1 cellular context compared by ENCODE assay signal in the genomic region with DNA sequence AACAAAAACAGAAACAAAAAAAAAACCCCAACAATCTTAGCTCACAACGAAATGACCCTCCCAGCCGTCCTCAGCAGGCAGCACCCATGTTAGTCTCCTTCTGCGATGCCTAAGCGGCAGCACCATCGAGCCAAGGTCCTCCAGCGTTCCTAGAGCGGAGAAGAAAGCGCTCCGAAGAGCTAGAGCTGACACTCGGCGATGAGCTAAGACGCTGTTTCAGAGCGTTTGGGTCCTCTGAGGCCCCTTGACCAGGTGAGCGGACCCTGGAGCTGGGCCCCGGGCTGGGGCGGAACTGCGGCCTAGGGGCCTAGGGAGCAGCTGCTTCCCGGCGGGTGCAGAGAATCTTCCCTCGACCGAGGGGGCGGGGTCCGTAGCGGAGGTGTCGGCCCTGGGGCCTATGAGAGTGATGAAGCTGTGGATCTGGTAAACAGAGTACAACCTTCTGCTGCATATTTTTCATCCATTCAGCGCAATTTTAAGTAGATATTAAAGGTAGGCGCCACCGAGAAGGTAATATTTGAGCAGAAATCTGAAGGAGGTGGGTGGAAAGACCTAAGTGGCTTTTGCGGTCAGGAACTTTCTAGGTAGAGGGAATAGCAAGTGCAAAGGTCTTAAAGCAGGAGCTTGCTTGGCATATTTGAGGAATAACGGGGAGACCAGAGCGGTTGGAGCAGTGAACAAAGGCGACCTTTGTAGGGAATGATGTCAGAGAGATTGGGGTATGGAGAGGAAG.
TF ChIP-seq lines count a peak whose summit lies in the region.

Gene ZSCAN26 (plus strand): TSS at position 182 of the 733 bp plus-strand sequence. CDS start 4,777 bp downstream, outside the sequence.

TF ChIP-seq in HEK293, 187 proteins besides CTCF, POLR2A, EP300 and RAD21 (continued from another document):
- TF ChIP-seq AEBP2 (tag by site-specific recombination; IDR thresholded peaks at IDR 0.05; ENCODE audit: borderline replicate concordance) = no peak
- peak; percentile 87 for TF ChIP-seq KLF8 (tag by site-specific recombination; IDR thresholded peaks at IDR 0.05)
- no peak for TF ChIP-seq ZNF677 (tag by site-specific recombination; IDR thresholded peaks at IDR 0.05)
- TF ChIP-seq SCRT2 (tag by site-specific recombination; IDR thresholded peaks at IDR 0.05) = no peak
- TF ChIP-seq ZNF350 (tag by site-specific recombination; IDR thresholded peaks at IDR 0.05) = no peak
- no peak for TF ChIP-seq HOXA7 (CRISPR knock-in tag; IDR thresholded peaks at IDR 0.05; ENCODE audit: borderline replicate concordance)
- TF ChIP-seq ZNF777 (tag by site-specific recombination; IDR thresholded peaks at IDR 0.05; ENCODE audit: borderline replicate concordance) = no peak
- no peak for TF ChIP-seq ZNF785 (tag by site-specific recombination; IDR thresholded peaks at IDR 0.05)
- no peak for TF ChIP-seq BCL6B (tag by site-specific recombination; IDR thresholded peaks at IDR 0.05)
- no peak for TF ChIP-seq ZNF26 (tag by site-specific recombination; IDR thresholded peaks at IDR 0.05)
- TF ChIP-seq BCL11A (tag by site-specific recombination; IDR thresholded peaks at IDR 0.05; ENCODE audit: low read depth) = 0 out of 2 replicates have a peak, but pooled peaks have one; percentile 58
- peak; percentile 32 for TF ChIP-seq ZBTB26 (tag by site-specific recombination; optimal IDR thresholded peaks at IDR 0.05)
- TF ChIP-seq ZIC2 (tag by site-specific recombination; IDR thresholded peaks at IDR 0.05) = peak; percentile 33
- 0 out of 2 replicates have a peak, but pooled peaks have one; percentile 33 for TF ChIP-seq ZNF843 (tag by site-specific recombination; IDR thresholded peaks at IDR 0.05)
- peak; percentile 68; the same call in 1 of the 2 replicates for TF ChIP-seq ZNF24 (tag by site-specific recombination; IDR thresholded peaks at IDR 0.05)
- no peak for TF ChIP-seq ZNF548 (tag by site-specific recombination; IDR thresholded peaks at IDR 0.05)
- TF ChIP-seq ZBTB8A (tag by site-specific recombination; IDR thresholded peaks at IDR 0.05) = 0 out of 2 replicates have a peak, but pooled peaks have one; percentile 37
- TF ChIP-seq ZNF791 (tag by site-specific recombination; IDR thresholded peaks at IDR 0.05) = no peak
- TF ChIP-seq ZNF664 (tag by site-specific recombination; IDR thresholded peaks at IDR 0.05) = no peak
- no peak for TF ChIP-seq ZNF202 (tag by site-specific recombination; IDR thresholded peaks at IDR 0.05; ENCODE audit: borderline replicate concordance)
- TF ChIP-seq TSHZ1 (tag by site-specific recombination; IDR thresholded peaks at IDR 0.05; ENCODE audit: borderline replicate concordance) = no peak
- TF ChIP-seq KLF16 (tag by site-specific recombination; IDR thresholded peaks at IDR 0.05) = no peak
- peak; percentile 64; the same call in 1 of the 2 replicates for TF ChIP-seq ZNF580 (tag by site-specific recombination; IDR thresholded peaks at IDR 0.05)
- TF ChIP-seq, protein P1, sequence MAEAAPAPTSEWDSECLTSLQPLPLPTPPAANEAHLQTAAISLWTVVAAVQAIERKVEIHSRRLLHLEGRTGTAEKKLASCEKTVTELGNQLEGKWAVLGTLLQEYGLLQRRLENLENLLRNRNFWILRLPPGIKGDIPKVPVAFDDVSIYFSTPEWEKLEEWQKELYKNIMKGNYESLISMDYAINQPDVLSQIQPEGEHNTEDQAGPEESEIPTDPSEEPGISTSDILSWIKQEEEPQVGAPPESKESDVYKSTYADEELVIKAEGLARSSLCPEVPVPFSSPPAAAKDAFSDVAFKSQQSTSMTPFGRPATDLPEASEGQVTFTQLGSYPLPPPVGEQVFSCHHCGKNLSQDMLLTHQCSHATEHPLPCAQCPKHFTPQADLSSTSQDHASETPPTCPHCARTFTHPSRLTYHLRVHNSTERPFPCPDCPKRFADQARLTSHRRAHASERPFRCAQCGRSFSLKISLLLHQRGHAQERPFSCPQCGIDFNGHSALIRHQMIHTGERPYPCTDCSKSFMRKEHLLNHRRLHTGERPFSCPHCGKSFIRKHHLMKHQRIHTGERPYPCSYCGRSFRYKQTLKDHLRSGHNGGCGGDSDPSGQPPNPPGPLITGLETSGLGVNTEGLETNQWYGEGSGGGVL (tag by site-specific recombination; IDR thresholded peaks at IDR 0.05) = no peak
- peak; percentile 96 for TF ChIP-seq ZNF2 (tag by site-specific recombination; IDR thresholded peaks at IDR 0.05)
- no peak for TF ChIP-seq ZNF302 (tag by site-specific recombination; IDR thresholded peaks at IDR 0.05; ENCODE audit: low read depth)
- TF ChIP-seq MYNN (tag by site-specific recombination; IDR thresholded peaks at IDR 0.05; ENCODE audit: borderline replicate concordance) = no peak
- no peak for TF ChIP-seq ZNF596 (tag by site-specific recombination; IDR thresholded peaks at IDR 0.05)
- TF ChIP-seq ZNF747 (tag by site-specific recombination; IDR thresholded peaks at IDR 0.05) = no peak
- TF ChIP-seq ZBTB11 (tag by site-specific recombination; conservative IDR thresholded peaks at IDR 0.05; ENCODE audit: low read depth) = peak; percentile 71
- no peak for TF ChIP-seq ZSCAN23 (tag by site-specific recombination; IDR thresholded peaks at IDR 0.05)
- no peak for TF ChIP-seq ZNF16 (tag by site-specific recombination; IDR thresholded peaks at IDR 0.05; ENCODE audit: low read depth)
- peak; percentile 67 for TF ChIP-seq KLF10 (tag by site-specific recombination; IDR thresholded peaks at IDR 0.05)
- TF ChIP-seq SALL2 (tag by site-specific recombination; IDR thresholded peaks at IDR 0.05; ENCODE audit: borderline replicate concordance) = no peak
- TF ChIP-seq, protein P2, sequence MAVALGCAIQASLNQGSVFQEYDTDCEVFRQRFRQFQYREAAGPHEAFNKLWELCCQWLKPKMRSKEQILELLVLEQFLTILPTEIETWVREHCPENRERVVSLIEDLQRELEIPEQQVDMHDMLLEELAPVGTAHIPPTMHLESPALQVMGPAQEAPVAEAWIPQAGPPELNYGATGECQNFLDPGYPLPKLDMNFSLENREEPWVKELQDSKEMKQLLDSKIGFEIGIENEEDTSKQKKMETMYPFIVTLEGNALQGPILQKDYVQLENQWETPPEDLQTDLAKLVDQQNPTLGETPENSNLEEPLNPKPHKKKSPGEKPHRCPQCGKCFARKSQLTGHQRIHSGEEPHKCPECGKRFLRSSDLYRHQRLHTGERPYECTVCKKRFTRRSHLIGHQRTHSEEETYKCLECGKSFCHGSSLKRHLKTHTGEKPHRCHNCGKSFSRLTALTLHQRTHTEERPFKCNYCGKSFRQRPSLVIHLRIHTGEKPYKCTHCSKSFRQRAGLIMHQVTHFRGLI (tag by site-specific recombination; IDR thresholded peaks at IDR 0.05) = no peak
- no peak for TF ChIP-seq SETDB1 (IDR thresholded peaks at IDR 0.05; ENCODE audit: insufficient read length, low read length)
- no peak for TF ChIP-seq ZNF37A (tag by site-specific recombination; IDR thresholded peaks at IDR 0.05)
